ENCODE assay signal across 10 cellular contexts in the genomic region with DNA sequence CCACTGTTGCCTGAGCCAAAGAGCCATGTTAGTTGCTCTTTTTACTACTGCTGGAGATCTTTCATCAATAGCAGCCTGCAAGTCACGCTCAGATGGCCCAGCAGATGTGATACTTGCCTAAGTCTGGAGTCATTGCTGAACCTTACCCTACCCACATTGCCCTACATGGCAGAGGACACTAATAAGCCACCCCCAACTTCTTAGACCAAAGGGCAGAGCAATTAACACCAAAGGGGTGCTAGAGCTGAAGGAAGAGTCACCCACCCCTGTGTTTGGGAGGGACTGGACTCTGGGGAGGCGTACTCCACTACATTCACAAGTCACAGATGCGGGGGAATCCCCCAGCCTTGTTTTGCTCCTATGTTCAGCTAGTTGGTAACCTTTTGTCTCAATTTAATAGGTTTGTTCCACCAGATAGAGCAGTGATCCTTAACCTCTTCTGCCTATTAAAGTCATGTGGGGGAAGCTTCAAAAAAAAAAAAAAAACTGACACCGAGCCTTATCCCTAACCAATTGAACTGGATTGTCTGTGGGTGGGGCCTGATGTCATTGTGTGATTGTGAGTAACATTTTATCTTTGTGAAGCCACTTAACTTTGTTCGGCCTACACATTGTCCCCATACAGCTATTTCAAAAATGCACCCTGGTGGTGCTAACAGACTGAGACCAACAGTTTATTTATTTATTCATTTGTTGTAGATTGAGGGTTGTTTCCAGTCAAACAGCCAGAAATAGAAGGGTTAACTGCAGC. TPM values are rescaled to one million over a fixed set of nuclear protein-coding genes. Genes with fewer than 3 reads are reported as not detected.
DNase-seq lines count a peak whose midpoint lies in the region; ATAC-seq, FAIRE-seq and TF ChIP-seq lines count a peak whose summit lies in the region.
"Had no signal": no experiment of that assay in that cellular context is flagged by ENCODE, and none has a peak within 500 bp of the region (broad histone marks: within the 10 kb centered on the region; RNA-seq: fewer than 3 reads in every experiment).

No MANE protein-coding gene starts in this region.

- no peak for ATAC-seq in HepG2
- no peak for ATAC-seq in right lobe of liver
- peak; percentile 50 for ATAC-seq in HG03095 (IDR thresholded peaks at IDR 0.05; ENCODE audit: unreplicated experiment)
- no peak for ATAC-seq in K562
- no peak for ATAC-seq in PC-3

- DNase-seq in HepG2 (ENCODE audit: low spot score) (no peak), right lobe of liver (no peak), K562 (ENCODE audit: extremely low read depth in 1 of 4, low spot score in 3 of 4) (no peak), transverse colon (no peak), NCI-H2081 (lab: John Stamatoyannopoulos, UW) (no peak), PC-3 (no peak)
- no peak for DNase-seq in activated CD4-positive, CD25-positive, alpha-beta regulatory T cell treated with anti-CD3 and anti-CD28 coated beads, Interleukin-2, amount 50 U/mL, for 72 hours
- DNase-seq: SJCRH30 had no signal

- 60% methylated on average over 4 of the region's 5 CpGs for WGBS in HepG2 (ENCODE audit: low lambda C conversion rate)
- 65% methylated on average over 2 of the region's 5 CpGs for WGBS in right lobe of liver (ENCODE audit: insufficient coverage, low coverage, low lambda C conversion rate, missing lambda C conversion rate)
- WGBS in K562 (ENCODE audit: insufficient coverage, low coverage, missing lambda C conversion rate), result 3% methylated on average over 5 of the region's 5 CpGs
- 64 to 73% methylated on average over 3 to 5 of the region's 5 CpGs for WGBS in transverse colon (ENCODE audit: low coverage in 1 of 2), 2 donors

- H3K4me1 ChIP-seq in HepG2 (ENCODE audit: insufficient read depth, low read length) (peaks cover 53% of the 10 kb centered on the region), right lobe of liver (peaks cover 0 to 6% (median 2%) of the 10 kb centered on the region in 4 donors), K562 (replicated peaks in 1 of 2; ENCODE audit: control insufficient read depth in 2 of 2, insufficient read depth in 2 of 2, low read length in 2 of 2) (peaks cover 0 to 5% of the 10 kb centered on the region in 2 experiments; a peak in 2 of 5 replicates), transverse colon (peaks cover 6 to 20% (median 11%) of the 10 kb centered on the region in 4 donors), PC-3 (ENCODE audit: insufficient read depth, low read length) (peaks cover 6% of the 10 kb centered on the region)

- H3K79me2 ChIP-seq in HepG2 (ENCODE audit: insufficient read depth, low read length) (no peaks in the 10 kb centered on the region), K562 (ENCODE audit: control insufficient read depth, insufficient read depth, low read length) (no peaks in the 10 kb centered on the region), PC-3 (ENCODE audit: low read length) (no peaks in the 10 kb centered on the region)

- no peak overlapping the region for H3K27ac ChIP-seq in HepG2 (ENCODE audit: extremely low read length, insufficient read depth, low read length)
- H3K27ac ChIP-seq in right lobe of liver, result no peak overlapping the region
- no peak overlapping the region for H3K27ac ChIP-seq in K562 (ENCODE audit: extremely low read depth, low read depth, low read length)
- peak overlapping the region; percentile 34 to 49 (median 48) for H3K27ac ChIP-seq in transverse colon
- H3K27ac ChIP-seq in PC-3 (ENCODE audit: low read length), result no peak overlapping the region
- H3K27ac ChIP-seq: SJCRH30, vagina had no signal

- intact Hi-C loops in HepG2 (cut with micrococcal nuclease; ENCODE audit: unreplicated experiment), result no loop called here
- intact Hi-C loops in right lobe of liver (cut with DNase I), result no loop called here
- intact Hi-C loops in K562 (cut with micrococcal nuclease), result loop anchor here (10.0 kb wide), 1 partner anchor 213 kb away; no protein-coding TSS in a partner anchor
- intact Hi-C loops in transverse colon (cut with DNase I; ENCODE audit: low total_unique reads), result no loop called here
- intact Hi-C loops in PC-3 (cut with micrococcal nuclease), result no loop called here

- in situ Hi-C loops in HepG2 (cut with HindIII; ENCODE audit: extremely low pct_ligation_motif_present, low pct_unique_long_range_greater_than_20kb), result no loop called here
- in situ Hi-C loops in K562 (cut with MboI), result loop anchor here (10.0 to 25.0 kb wide), 2 partner anchors 456 to 553 kb away; no protein-coding TSS in a partner anchor
- in situ Hi-C loops in transverse colon (cut with MboI; ENCODE audit: low pct_ligation_motif_present in 1 of 4, low pct_unique_long_range_greater_than_20kb in 1 of 4, low sequenced_read_pairs in 3 of 4), result loop anchor here (10.0 to 25.0 kb wide), 5 partner anchors 103 to 563 kb away; no protein-coding TSS in a partner anchor

- POLR2A ChIA-PET in HepG2 (lab: Yijun Ruan, JAX), result interaction anchor here (0.7 to 1.9 kb wide), 3 partner anchors 10 to 22 kb away, joined by 3 to 11 read pairs (median 3); partner anchors contain the start of gene ADM
- POLR2A ChIA-PET in K562 (lab: Yijun Ruan, JAX), result interaction anchor here (0.8 to 2.4 kb wide), 3 partner anchors 9 to 15 kb away, joined by 4 to 8 read pairs (median 4); no protein-coding TSS in a partner anchor
- POLR2A ChIA-PET in PC-3 (lab: Charles Lee; ENCODE audit: unreplicated experiment), result no interaction called here

- H2AFZ ChIP-seq in HepG2 (ENCODE audit: low read length) (no peak overlapping the region), K562 (ENCODE audit: low read depth, low read length) (no peak overlapping the region), PC-3 (ENCODE audit: low read length) (no peak overlapping the region)

- CTCF ChIA-PET in HepG2 (lab: Yijun Ruan, JAX; ENCODE audit: low intra/inter-chr PET ratio, low total read pairs) (interaction anchor here (0.6 kb wide), 1 partner anchor 110 kb away, joined by 3 read pairs; no protein-coding TSS in a partner anchor), K562 (lab: Yijun Ruan, JAX; ENCODE audit: low intra/inter-chr PET ratio) (no interaction called here), PC-3 (lab: Charles Lee) (no interaction called here)

- H3K9me3 ChIP-seq in HepG2 (ENCODE audit: low read length) (no peaks in the 10 kb centered on the region), right lobe of liver (no peaks in the 10 kb centered on the region), K562 (replicated peaks; ENCODE audit: control insufficient read depth, insufficient read depth, low read depth, low read length) (no peaks in the 10 kb centered on the region), transverse colon (no peaks in the 10 kb centered on the region), PC-3 (ENCODE audit: low read length) (no peaks in the 10 kb centered on the region)
- H3K9me3 ChIP-seq: SJCRH30, vagina had no signal

- BruUV-seq in HepG2 (replicated peaks; lab: Mats Ljungman, UMichigan), result no TSS peak
- no TSS peak for BruUV-seq in K562 (replicated peaks; lab: Mats Ljungman, UMichigan)
- BruUV-seq in PC-3 (replicated peaks; lab: Mats Ljungman, UMichigan), result no TSS peak

- H3K27me3 ChIP-seq in HepG2 (ENCODE audit: control insufficient read depth in 1 of 2, insufficient read depth in 2 of 2, low read length in 2 of 2) (no peaks in the 10 kb centered on the region), right lobe of liver (no peaks in the 10 kb centered on the region), K562 (ENCODE audit: control insufficient read depth in 2 of 2, insufficient read depth in 2 of 2, low read length in 2 of 2) (peaks cover 0 to 4% of the 10 kb centered on the region in 2 experiments; a peak in 2 of 5 replicates), transverse colon (no peaks in the 10 kb centered on the region), PC-3 (ENCODE audit: low read length) (no peaks in the 10 kb centered on the region)
- H3K27me3 ChIP-seq: SJCRH30, vagina had no signal

- no peaks in the 10 kb centered on the region for H3K36me3 ChIP-seq in HepG2 (replicated peaks in 1 of 2; ENCODE audit: control insufficient read depth in 1 of 2, insufficient read depth in 2 of 2, low read length in 2 of 2)
- no peaks in the 10 kb centered on the region for H3K36me3 ChIP-seq in right lobe of liver
- no peaks in the 10 kb centered on the region for H3K36me3 ChIP-seq in K562 (ENCODE audit: control insufficient read depth, insufficient read depth, low read length)
- H3K36me3 ChIP-seq in transverse colon, result no peaks in the 10 kb centered on the region
- no peaks in the 10 kb centered on the region for H3K36me3 ChIP-seq in PC-3 (ENCODE audit: low read depth, low read length)
- H3K36me3 ChIP-seq: SJCRH30, vagina had no signal

- TF ChIP-seq POLR2A in HepG2 (IDR thresholded peaks at IDR 0.05; ENCODE audit: insufficient read depth in 1 of 2, low read depth in 2 of 2, low read length in 2 of 2), result no peak
- no peak for TF ChIP-seq POLR2A in right lobe of liver (IDR thresholded peaks at IDR 0.05)
- no peak for TF ChIP-seq POLR2A in K562 (conservative IDR thresholded peaks at IDR 0.05)
- TF ChIP-seq POLR2A in transverse colon (IDR thresholded peaks at IDR 0.05), result no peak

- no peak overlapping the region for H3K4me3 ChIP-seq in HepG2 (replicated peaks in 1 of 3; ENCODE audit: insufficient read depth in 1 of 3, low read depth in 2 of 3, low read length in 3 of 3)
- H3K4me3 ChIP-seq in right lobe of liver, result no peak overlapping the region
- H3K4me3 ChIP-seq in K562, result no peak overlapping the region
- no peak overlapping the region for H3K4me3 ChIP-seq in transverse colon
- H3K4me3 ChIP-seq in PC-3 (ENCODE audit: low read length), result no peak overlapping the region
- H3K4me3 ChIP-seq: SJCRH30, vagina had no signal

- H3K9me2 ChIP-seq in PC-3 (replicated peaks; ENCODE audit: low read length), result no peaks in the 10 kb centered on the region

- H4K20me1 ChIP-seq in HepG2 (ENCODE audit: insufficient read depth, low read length) (no peaks in the 10 kb centered on the region), K562 (replicated peaks; ENCODE audit: control insufficient read depth, insufficient read depth, low read length) (no peaks in the 10 kb centered on the region; the same call in 1 of the 2 replicates), PC-3 (ENCODE audit: low read length) (no peaks in the 10 kb centered on the region)

- no peaks in the 10 kb centered on the region for H3F3A ChIP-seq in PC-3 (ENCODE audit: low read length, unreplicated experiment)

- TF ChIP-seq CTCF in HepG2 (CRISPR knock-in tag; IDR thresholded peaks at IDR 0.05), result no peak
- TF ChIP-seq CTCF in right lobe of liver (IDR thresholded peaks at IDR 0.05), result no peak
- no peak for TF ChIP-seq CTCF in K562 (IDR thresholded peaks at IDR 0.05 in 2 of 3, conservative IDR thresholded peaks at IDR 0.05 in 1 of 3; ENCODE audit: insufficient read depth in 2 of 3, low read depth in 1 of 3, low read length in 3 of 3)
- TF ChIP-seq CTCF in transverse colon (IDR thresholded peaks at IDR 0.05), result no peak
- TF ChIP-seq CTCF in PC-3 (conservative IDR thresholded peaks at IDR 0.05; ENCODE audit: low read depth, low read length), result no peak

- no peaks in the 10 kb centered on the region for H3K9me1 ChIP-seq in K562 (ENCODE audit: control insufficient read depth, insufficient read depth, low read length)

- H3K9ac ChIP-seq in HepG2 (ENCODE audit: insufficient read depth, low read depth, low read length) (no peak overlapping the region), K562 (ENCODE audit: insufficient read depth in 1 of 2, low read depth in 2 of 2, low read length in 2 of 2) (no peak overlapping the region), PC-3 (ENCODE audit: low read length) (no peak overlapping the region)

- no peak for TF ChIP-seq EP300 in HepG2 (IDR thresholded peaks at IDR 0.05; ENCODE audit: low read depth in 2 of 2, low read length in 2 of 2)
- no peak for TF ChIP-seq EP300 in HepG2 (CRISPR knock-in tag; IDR thresholded peaks at IDR 0.05; ENCODE audit: borderline replicate concordance)
- TF ChIP-seq EP300 in K562 (IDR thresholded peaks at IDR 0.05; ENCODE audit: low read length), result no peak
- TF ChIP-seq EP300 in transverse colon (IDR thresholded peaks at IDR 0.05; ENCODE audit: low read depth), result no peak

- TF ChIP-seq RAD21 in HepG2 (CRISPR knock-in tag; IDR thresholded peaks at IDR 0.05) (no peak), K562 (CRISPR knock-in tag; conservative IDR thresholded peaks at IDR 0.05 in 1 of 2, IDR thresholded peaks at IDR 0.05 in 1 of 2) (no peak)

- H3K4me2 ChIP-seq in HepG2 (ENCODE audit: low read depth, low read length) (peak overlapping the region; percentile 18), K562 (ENCODE audit: insufficient read depth, low read length) (no peak overlapping the region), PC-3 (ENCODE audit: low read length) (no peak overlapping the region)

- FAIRE-seq in HepG2 (lab: Jason Lieb, UNC) (no peak), K562 (lab: Jason Lieb, UNC) (no peak)

RNA-seq across cellular contexts. Expression of gene ADM, which starts 13.1 kb away (rescaled TPM):
- total RNA-seq in HepG2 (2016; rRNA removed; fragmentation: Illumina TruSeq; extraction: Trizol) (4.3 and 10.7 TPM in 2 replicates), right lobe of liver (10 to 100 TPM in 5 of 6 experiments, 1 to 10 TPM in 1; 7.9 to 82.6 (median 21.6) TPM), K562 (2014; rRNA removed) (not detected in 2 replicates), K562 (2014; rRNA removed; fragmentation: Illumina TruSeq; extraction: Trizol) (not detected in 2 replicates), K562 (2015; rRNA removed; fragmentation: Illumina TruSeq; extraction: Trizol) (not detected in 2 replicates), K562 (2021) (0.49 and 0.78 TPM in 2 replicates), transverse colon (100 to 1,000 TPM in 3 of 4 donors, 10 to 100 TPM in 1; 51.9 to 235 (median 157) TPM), PC-3 (2014; rRNA removed) (68.0 and 82.5 TPM in 2 replicates)
- total RNA-seq in HepG2 (2016; cell fraction: cytosol; rRNA removed; fragmentation: Illumina TruSeq; extraction: Trizol; ENCODE audit: low read depth), result 3.1 and 3.7 TPM in 2 replicates
- total RNA-seq in HepG2 (2016; cell fraction: insoluble cytoplasmic fraction; rRNA removed; fragmentation: Illumina TruSeq; extraction: Trizol), result 3.1 and 10.5 TPM in 2 replicates
- total RNA-seq in HepG2 (2016; cell fraction: membrane; rRNA removed; fragmentation: Illumina TruSeq; extraction: Trizol), result 4.4 and 5.7 TPM in 2 replicates
- total RNA-seq in HepG2 (2016; cell fraction: nucleus; rRNA removed; fragmentation: Illumina TruSeq; extraction: Trizol), result 9.8 and 17.4 TPM in 2 replicates
- polyA plus RNA-seq in HepG2 (2011; rRNA removed) (26.1 and 35.5 TPM in 2 replicates), K562 (2011; rRNA removed) (0.32 and 0.47 TPM in 2 replicates), K562 (2014; fragmentation: Illumina TruSeq; extraction: Trizol) (not detected in 2 replicates), K562 (2014; fragmentation: Nextera tagmentation; extraction: Ambion mirVana) (not detected), K562 (2014; rRNA removed) (0.20 and 0.23 TPM in 2 replicates)
- polyA plus RNA-seq in HepG2 (2011; cell fraction: cytosol; rRNA removed), result 35.7 and 40.9 TPM in 2 replicates
- polyA plus RNA-seq in HepG2 (2011; cell fraction: nucleus; rRNA removed), result 35.9 and 47.6 TPM in 2 replicates
- 18.1 and 31.9 TPM in 2 replicates for polyA plus RNA-seq in HepG2 (2012)
- polyA plus RNA-seq in HepG2 (2016; cell fraction: cytosol; fragmentation: Illumina TruSeq; extraction: Trizol; ENCODE audit: low read depth), result 1.5 and 1.7 TPM in 2 replicates
- 2.6 and 3.2 TPM in 2 replicates for polyA plus RNA-seq in HepG2 (2016; cell fraction: insoluble cytoplasmic fraction; fragmentation: Illumina TruSeq; extraction: Trizol; ENCODE audit: low read depth)
- 1.6 and 2.2 TPM in 2 replicates for polyA plus RNA-seq in HepG2 (2016; cell fraction: membrane; fragmentation: Illumina TruSeq; extraction: Trizol; ENCODE audit: low read depth)
- 25.4 and 29.5 TPM in 2 replicates for polyA plus RNA-seq in HepG2 (2016; cell fraction: nucleus; fragmentation: Illumina TruSeq; extraction: Trizol; ENCODE audit: insufficient read depth, low read depth)
- polyA minus RNA-seq in HepG2 (2011; rRNA and poly(A)+ RNA removed; ENCODE audit: low replicate concordance), result 67.2 and 67.7 TPM in 2 replicates
- polyA minus RNA-seq in HepG2 (2011; cell fraction: cytosol; rRNA and poly(A)+ RNA removed), result 20.9 and 26.9 TPM in 2 replicates
- 19.2 and 28.2 TPM in 2 replicates for polyA minus RNA-seq in HepG2 (2011; cell fraction: nucleus; rRNA and poly(A)+ RNA removed)
- total RNA-seq in K562 (2011; cell fraction: chromatin; rRNA removed; ENCODE audit: low replicate concordance), result 0.35 and 1.2 TPM in 2 replicates
- 0.39 and 1.7 TPM in 2 replicates for total RNA-seq in K562 (2011; cell fraction: nucleolus; rRNA removed)
- total RNA-seq in K562 (2011; cell fraction: nucleoplasm; rRNA removed), result 0.46 and 1.0 TPM in 2 replicates
- 0.25 and 0.59 TPM in 2 replicates for polyA plus RNA-seq in K562 (2011; cell fraction: cytosol; rRNA removed)
- 0.63 and 1.0 TPM in 2 replicates for polyA plus RNA-seq in K562 (2011; cell fraction: nucleus; rRNA removed)
- polyA plus RNA-seq in K562 (2012), result 0.21 and 0.30 TPM in 2 replicates
- not detected in 2 replicates for polyA minus RNA-seq in K562 (2011; rRNA and poly(A)+ RNA removed)
- polyA minus RNA-seq in K562 (2011; cell fraction: cytosol; rRNA and poly(A)+ RNA removed), result 0.67 and 0.73 TPM in 2 replicates
- 0.40 and 0.89 TPM in 2 replicates for polyA minus RNA-seq in K562 (2011; cell fraction: nucleus; rRNA and poly(A)+ RNA removed)

RNA-seq across cellular contexts. Expression of gene SBF2, which starts 23.9 kb away (rescaled TPM):
- 24.0 and 29.9 TPM in 2 replicates for total RNA-seq in HepG2 (2016; rRNA removed; fragmentation: Illumina TruSeq; extraction: Trizol)
- 6.3 and 6.7 TPM in 2 replicates for total RNA-seq in HepG2 (2016; cell fraction: cytosol; rRNA removed; fragmentation: Illumina TruSeq; extraction: Trizol; ENCODE audit: low read depth)
- total RNA-seq in HepG2 (2016; cell fraction: insoluble cytoplasmic fraction; rRNA removed; fragmentation: Illumina TruSeq; extraction: Trizol), result 22.0 and 29.2 TPM in 2 replicates
- total RNA-seq in HepG2 (2016; cell fraction: membrane; rRNA removed; fragmentation: Illumina TruSeq; extraction: Trizol), result 11.3 and 12.9 TPM in 2 replicates
- total RNA-seq in HepG2 (2016; cell fraction: nucleus; rRNA removed; fragmentation: Illumina TruSeq; extraction: Trizol), result 26.4 and 32.0 TPM in 2 replicates
- polyA plus RNA-seq in HepG2 (2011; rRNA removed), result 45.6 and 45.8 TPM in 2 replicates
- polyA plus RNA-seq in HepG2 (2011; cell fraction: cytosol; rRNA removed), result 30.7 and 44.4 TPM in 2 replicates
- polyA plus RNA-seq in HepG2 (2011; cell fraction: nucleus; rRNA removed), result 31.7 and 32.8 TPM in 2 replicates
- 23.2 and 27.6 TPM in 2 replicates for polyA plus RNA-seq in HepG2 (2012)
- 1.1 and 1.2 TPM in 2 replicates for polyA plus RNA-seq in HepG2 (2016; cell fraction: cytosol; fragmentation: Illumina TruSeq; extraction: Trizol; ENCODE audit: low read depth)
- polyA plus RNA-seq in HepG2 (2016; cell fraction: insoluble cytoplasmic fraction; fragmentation: Illumina TruSeq; extraction: Trizol; ENCODE audit: low read depth), result 20.9 and 24.0 TPM in 2 replicates
- 3.6 and 5.5 TPM in 2 replicates for polyA plus RNA-seq in HepG2 (2016; cell fraction: membrane; fragmentation: Illumina TruSeq; extraction: Trizol; ENCODE audit: low read depth)
- polyA plus RNA-seq in HepG2 (2016; cell fraction: nucleus; fragmentation: Illumina TruSeq; extraction: Trizol; ENCODE audit: insufficient read depth, low read depth), result 21.9 and 25.7 TPM in 2 replicates
- 61.7 and 122 TPM in 2 replicates for polyA minus RNA-seq in HepG2 (2011; rRNA and poly(A)+ RNA removed; ENCODE audit: low replicate concordance)
- polyA minus RNA-seq in HepG2 (2011; cell fraction: cytosol; rRNA and poly(A)+ RNA removed), result 38.2 and 59.0 TPM in 2 replicates
- 120 and 149 TPM in 2 replicates for polyA minus RNA-seq in HepG2 (2011; cell fraction: nucleus; rRNA and poly(A)+ RNA removed)
- total RNA-seq in right lobe of liver, result 10 to 100 TPM; 13.7 to 28.4 (median 21.3) TPM
- total RNA-seq in K562 (2011; cell fraction: chromatin; rRNA removed; ENCODE audit: low replicate concordance), result 16.7 and 43.2 TPM in 2 replicates
- 6.5 and 8.8 TPM in 2 replicates for total RNA-seq in K562 (2011; cell fraction: nucleolus; rRNA removed)
- 12.8 and 16.5 TPM in 2 replicates for total RNA-seq in K562 (2011; cell fraction: nucleoplasm; rRNA removed)
- 3.8 and 7.0 TPM in 2 replicates for total RNA-seq in K562 (2014; rRNA removed)
- 5.1 and 6.4 TPM in 2 replicates for total RNA-seq in K562 (2014; rRNA removed; fragmentation: Illumina TruSeq; extraction: Trizol)
- total RNA-seq in K562 (2015; rRNA removed; fragmentation: Illumina TruSeq; extraction: Trizol), result 5.4 and 5.9 TPM in 2 replicates
- 5.0 and 5.6 TPM in 2 replicates for total RNA-seq in K562 (2021)
- polyA plus RNA-seq in K562 (2011; rRNA removed), result 6.0 and 9.5 TPM in 2 replicates
- 3.4 and 3.8 TPM in 2 replicates for polyA plus RNA-seq in K562 (2011; cell fraction: cytosol; rRNA removed)
- 6.9 and 7.2 TPM in 2 replicates for polyA plus RNA-seq in K562 (2011; cell fraction: nucleus; rRNA removed)
- polyA plus RNA-seq in K562 (2012), result 2.8 and 3.2 TPM in 2 replicates
- 3.9 and 5.3 TPM in 2 replicates for polyA plus RNA-seq in K562 (2014; fragmentation: Illumina TruSeq; extraction: Trizol)
- 1 to 10 TPM in 1 of 2 experiments, under 1 TPM in 1; 0.80 to 2.2 TPM for polyA plus RNA-seq in K562 (2014; fragmentation: Nextera tagmentation; extraction: Ambion mirVana)
- polyA plus RNA-seq in K562 (2014; rRNA removed), result 2.7 and 3.4 TPM in 2 replicates
- 16.0 and 16.3 TPM in 2 replicates for polyA minus RNA-seq in K562 (2011; rRNA and poly(A)+ RNA removed)
- 5.3 and 8.2 TPM in 2 replicates for polyA minus RNA-seq in K562 (2011; cell fraction: cytosol; rRNA and poly(A)+ RNA removed)
- 10.0 and 14.9 TPM in 2 replicates for polyA minus RNA-seq in K562 (2011; cell fraction: nucleus; rRNA and poly(A)+ RNA removed)
- total RNA-seq in transverse colon, result 10 to 100 TPM; 46.4 to 71.0 (median 54.8) TPM
- 30.3 and 31.3 TPM in 2 replicates for total RNA-seq in PC-3 (2014; rRNA removed)

Comparison
In these comparisons a context has a peak if more than half of its experiments do, and no peak if none do; other contexts are left out.
1. H3K27ac ChIP-seq: peak in transverse colon (4 of 4); none in HepG2 (single experiment), right lobe of liver (0 of 3), K562 (single experiment) and PC-3 (single experiment).